1 cellular context compared by ENCODE assay signal in genomic region chr6:69232506-69233194, GRCh38.
TF ChIP-seq lines count a peak whose summit lies in the region.

No MANE protein-coding gene starts in this region.

TF ChIP-seq in HepG2, 621 proteins besides CTCF, POLR2A, EP300 and RAD21 (continued from another document and continues in another):
- TF ChIP-seq ZNF510 (CRISPR knock-in tag; IDR thresholded peaks at IDR 0.05; ENCODE audit: low read depth) (peak; percentile 76; the same call in 1 of the 2 replicates), RFX3 (CRISPR knock-in tag; IDR thresholded peaks at IDR 0.05) (peak; percentile 60; the same call in 1 of the 2 replicates), KAT8 (CRISPR knock-in tag; IDR thresholded peaks at IDR 0.05) (peak; percentile 89), NR3C1 (CRISPR knock-in tag; IDR thresholded peaks at IDR 0.05) (0 out of 2 replicates have a peak, but pooled peaks have one; percentile 72), HMGA1 (CRISPR knock-in tag; conservative IDR thresholded peaks at IDR 0.05) (no peak), NPAS2 (CRISPR knock-in tag; IDR thresholded peaks at IDR 0.05; ENCODE audit: borderline replicate concordance) (no peak), MYPOP (CRISPR knock-in tag; IDR thresholded peaks at IDR 0.05) (peak; percentile 90), FOXA1 (IDR thresholded peaks at IDR 0.05) (no peak), FOXA1 (CRISPR knock-in tag; IDR thresholded peaks at IDR 0.05) (0 out of 2 replicates have a peak, but pooled peaks have one; percentile 13), MXD1 (CRISPR knock-in tag; IDR thresholded peaks at IDR 0.05) (peak; percentile 95), TMF1 (CRISPR knock-in tag; IDR thresholded peaks at IDR 0.05; ENCODE audit: low read depth) (peak; percentile 87), ZNF652 (CRISPR knock-in tag; IDR thresholded peaks at IDR 0.05; ENCODE audit: borderline replicate concordance, low read depth) (peak; percentile 59; the same call in 1 of the 2 replicates), REPIN1 (CRISPR knock-in tag; IDR thresholded peaks at IDR 0.05; ENCODE audit: borderline replicate concordance, low read depth) (peak; percentile 87), TBX3 (IDR thresholded peaks at IDR 0.05; ENCODE audit: borderline replicate concordance) (no peak), ONECUT2 (CRISPR knock-in tag; IDR thresholded peaks at IDR 0.05) (peak; percentile 73), ZBTB42 (CRISPR knock-in tag; IDR thresholded peaks at IDR 0.05) (peak; percentile 83), ZNF772 (CRISPR knock-in tag; IDR thresholded peaks at IDR 0.05) (peak; percentile 94), STAT6 (CRISPR knock-in tag; IDR thresholded peaks at IDR 0.05; ENCODE audit: borderline replicate concordance) (no peak), GLMP (CRISPR knock-in tag; IDR thresholded peaks at IDR 0.05; ENCODE audit: borderline replicate concordance) (peak; percentile 94), CAMTA2 (CRISPR knock-in tag; IDR thresholded peaks at IDR 0.05; ENCODE audit: borderline replicate concordance) (peak; percentile 98; the same call in 1 of the 2 replicates), HNRNPLL (IDR thresholded peaks at IDR 0.05; ENCODE audit: low read depth, low read length, poor library complexity, severe bottlenecking) (no peak), SNAPC5 (CRISPR knock-in tag; IDR thresholded peaks at IDR 0.05; ENCODE audit: borderline replicate concordance) (peak; percentile 89; the same call in 1 of the 2 replicates), DNMT3B (CRISPR knock-in tag; conservative IDR thresholded peaks at IDR 0.05) (peak; percentile 99), RFX1 (IDR thresholded peaks at IDR 0.05) (no peak), ATF6 (CRISPR knock-in tag; conservative IDR thresholded peaks at IDR 0.05) (peak; percentile 99), STAG1 (CRISPR knock-in tag; IDR thresholded peaks at IDR 0.05) (peak; percentile 22; the same call in 1 of the 2 replicates), YEATS4 (CRISPR knock-in tag; IDR thresholded peaks at IDR 0.05; ENCODE audit: borderline replicate concordance) (peak; percentile 82), SMC3 (IDR thresholded peaks at IDR 0.05; ENCODE audit: low read length) (no peak), NCOA5 (CRISPR knock-in tag; IDR thresholded peaks at IDR 0.05) (peak; percentile 90; the same call in 1 of the 2 replicates), DRAP1 (CRISPR knock-in tag; IDR thresholded peaks at IDR 0.05) (peak; percentile 56; the same call in 1 of the 2 replicates), MXD4 (CRISPR knock-in tag; IDR thresholded peaks at IDR 0.05) (peak; percentile 99), NR1H2 (CRISPR knock-in tag; IDR thresholded peaks at IDR 0.05; ENCODE audit: borderline replicate concordance, low read depth) (no peak), MAX (IDR thresholded peaks at IDR 0.05) (peak; percentile 71), HOXA3 (CRISPR knock-in tag; IDR thresholded peaks at IDR 0.05) (peak; percentile 82), TAF1 (CRISPR knock-in tag; IDR thresholded peaks at IDR 0.05) (peak; percentile 68), RBFOX2 (IDR thresholded peaks at IDR 0.05; ENCODE audit: low read depth, low read length) (no peak), HMG20B (CRISPR knock-in tag; conservative IDR thresholded peaks at IDR 0.05) (peak; percentile 87), FOXM1 (CRISPR knock-in tag; IDR thresholded peaks at IDR 0.05) (peak; percentile 94), ZNF850 (CRISPR knock-in tag; conservative IDR thresholded peaks at IDR 0.05) (no peak), HNF4A (CRISPR knock-in tag; IDR thresholded peaks at IDR 0.05) (0 out of 2 replicates have a peak, but pooled peaks have one; percentile 9), GABPB1 (CRISPR knock-in tag; IDR thresholded peaks at IDR 0.05) (peak; percentile 77), ZNF263 (CRISPR knock-in tag; IDR thresholded peaks at IDR 0.05) (peak; percentile 85), CEBPB (IDR thresholded peaks at IDR 0.05; ENCODE audit: borderline replicate concordance, low read depth, low read length) (no peak), JUN (CRISPR knock-in tag; IDR thresholded peaks at IDR 0.05) (no peak), FOXA3 (CRISPR knock-in tag; IDR thresholded peaks at IDR 0.05) (peak; percentile 66; the same call in 1 of the 2 replicates), ZNF552 (CRISPR knock-in tag; IDR thresholded peaks at IDR 0.05; ENCODE audit: borderline replicate concordance) (peak; percentile 86; the same call in 1 of the 2 replicates), MYC (CRISPR knock-in tag; IDR thresholded peaks at IDR 0.05; ENCODE audit: borderline replicate concordance) (peak; percentile 78), E2F2 (CRISPR knock-in tag; IDR thresholded peaks at IDR 0.05; ENCODE audit: borderline replicate concordance) (peak; percentile 86; the same call in 1 of the 2 replicates), ZNF350 (CRISPR knock-in tag; IDR thresholded peaks at IDR 0.05; ENCODE audit: borderline replicate concordance, low read depth) (peak; percentile 46; the same call in 1 of the 2 replicates), YY1 (IDR thresholded peaks at IDR 0.05; ENCODE audit: insufficient read depth, insufficient replicate concordance, low read depth, low read length) (no peak), NFAT5 (CRISPR knock-in tag; IDR thresholded peaks at IDR 0.05) (peak; percentile 99), GMEB2 (CRISPR knock-in tag; IDR thresholded peaks at IDR 0.05; ENCODE audit: low read depth) (no peak), CENPT (CRISPR knock-in tag; IDR thresholded peaks at IDR 0.05; ENCODE audit: low read depth) (peak; percentile 85), AHR (CRISPR knock-in tag; IDR thresholded peaks at IDR 0.05) (peak; percentile 98), SUZ12 (IDR thresholded peaks at IDR 0.05; ENCODE audit: low read depth, low read length) (no peak)
